Comparison of ENCODE assay signal across 8 cellular contexts in genomic region chr2:98634406-98635092, GRCh38. TPM values are rescaled to one million over a fixed set of nuclear protein-coding genes. Genes with fewer than 3 reads are reported as not detected.
A peak's percentile ranks its signal among the peaks of the same experiment; 100 is the strongest.
DNase-seq lines count a peak whose midpoint lies in the region; ATAC-seq and TF ChIP-seq lines count a peak whose summit lies in the region.

No MANE protein-coding gene starts in this region.

- no peaks in the 10 kb centered on the region for H3K36me3 Mint-ChIP-seq in glutamatergic neuron (ENCODE audit: unreplicated experiment)

- peak; percentile 69 for ATAC-seq in stimulated activated naive CD8-positive, alpha-beta T cell treated with anti-CD3 and anti-CD28 coated beads, Interleukin-15, Interleukin-2, amounts not matched to agents 100 U/mL and 50 U/mL, for 24 hours

- peak overlapping the region; percentile 85 for H3K27ac Mint-ChIP-seq in glutamatergic neuron (ENCODE audit: unreplicated experiment)

- peaks cover 3% of the 10 kb centered on the region for H3K9me3 Mint-ChIP-seq in glutamatergic neuron (ENCODE audit: unreplicated experiment)

- DNase-seq in SHP77 (lab: John Stamatoyannopoulos, UW) (peak; percentile 10 to 22), SHP77 treated with DMSO at 0.1 percent for 48 hours (lab: John Stamatoyannopoulos, UW) (no peak), glutamatergic neuron (peak; percentile 54), NCI-H2196 (lab: John Stamatoyannopoulos, UW; ENCODE audit: unreplicated experiment) (no peak), SIG-M5 treated with dmso at 0.1 percent for 504 hours (lab: John Stamatoyannopoulos, UW; ENCODE audit: unreplicated experiment) (no peak), GOT3 (lab: John Stamatoyannopoulos, UW) (no peak)
- DNase-seq in activated CD4-positive, alpha-beta T cell treated with anti-CD3 and anti-CD28 coated beads, Interleukin-2, amount 50 U/mL, for 4 hours: peak; percentile 51 to 53
- DNase-seq in stimulated activated naive CD8-positive, alpha-beta T cell treated with anti-CD3 and anti-CD28 coated beads, Interleukin-15, Interleukin-2, amounts not matched to agents 100 U/mL and 50 U/mL, for 24 hours: peak; percentile 64

- peaks cover 11% of the 10 kb centered on the region for H3K4me1 Mint-ChIP-seq in glutamatergic neuron (ENCODE audit: low read depth, unreplicated experiment)

- TF ChIP-seq CTCF in glutamatergic neuron (IDR thresholded peaks at IDR 0.05; ENCODE audit: partially characterized antibody, unreplicated experiment): peak; percentile 43

- peaks cover 3% of the 10 kb centered on the region for H3K27me3 Mint-ChIP-seq in glutamatergic neuron (ENCODE audit: unreplicated experiment)

- H3K4me3 Mint-ChIP-seq in glutamatergic neuron (ENCODE audit: unreplicated experiment): peak overlapping the region; percentile 35

RNA-seq across cellular contexts. Expression of gene UNC50, which starts 26.2 kb away (rescaled TPM):
- total RNA-seq in glutamatergic neuron (ENCODE audit: unreplicated experiment): 43.0 TPM

RNA-seq across cellular contexts. Expression of gene COA5, which starts 26.2 kb away (rescaled TPM):
- 29.6 TPM for total RNA-seq in glutamatergic neuron (ENCODE audit: unreplicated experiment)

Comparison
In these comparisons a context has a peak if more than half of its experiments do, and no peak if none do; other contexts are left out.
1. DNase-seq: peak in SHP77 (2 of 2), activated CD4-positive, alpha-beta T cell treated with anti-CD3 and anti-CD28 coated beads, Interleukin-2, amount 50 U/mL, for 4 hours (2 of 2), glutamatergic neuron (single experiment) and stimulated activated naive CD8-positive, alpha-beta T cell treated with anti-CD3 and anti-CD28 coated beads, Interleukin-15, Interleukin-2, amounts not matched to agents 100 U/mL and 50 U/mL, for 24 hours (single experiment); none in SHP77 treated with DMSO at 0.1 percent for 48 hours (single experiment), NCI-H2196 (single experiment), SIG-M5 treated with dmso at 0.1 percent for 504 hours (single experiment) and GOT3 (single experiment).